Comparison of ENCODE assay signal across 11 cellular contexts in genomic region chr22:28812491-28812890, GRCh38. TPM values are rescaled to one million over a fixed set of nuclear protein-coding genes. Genes with fewer than 3 reads are reported as not detected.
DNase-seq lines count a peak whose midpoint lies in the region; ATAC-seq and TF ChIP-seq lines count a peak whose summit lies in the region.
"Had no signal": no experiment of that assay in that cellular context is flagged by ENCODE, and none has a peak within 500 bp of the region (broad histone marks: within the 10 kb centered on the region; RNA-seq: fewer than 3 reads in every experiment).

No MANE protein-coding gene starts in this region.

- intact Hi-C loops in vagina (cut with DNase I): no loop called here

- DNase-seq in stimulated activated naive CD8-positive, alpha-beta T cell treated with anti-CD3 and anti-CD28 coated beads, Interleukin-15, Interleukin-2, amounts not matched to agents 100 U/mL and 50 U/mL, for 24 hours: no peak
- DNase-seq in activated naive CD8-positive, alpha-beta T cell treated with anti-CD3 and anti-CD28 coated beads for 36 hours: no peak
- no peak for DNase-seq in naive thymus-derived CD8-positive, alpha-beta T cell
- DNase-seq in vagina (ENCODE audit: extremely low spot score in 2 of 2) (no peak), T-helper 9 cell (no peak), HT-29 (ENCODE audit: low spot score) (no peak)
- DNase-seq: activated CD8-positive, alpha-beta memory T cell treated with anti-CD3 and anti-CD28 coated beads for 24 hours; NCI-H2171 had no signal

- POLR2A ChIA-PET in naive thymus-derived CD8-positive, alpha-beta T cell (lab: Charles Lee): interaction anchor here (1.2 to 7.8 kb wide), 4 partner anchors 9 to 16 kb away, joined by 3 to 117 read pairs (median 14); partner anchors contain the start of gene XBP1

- no peak for TF ChIP-seq CTCF in vagina (IDR thresholded peaks at IDR 0.05)

- peaks cover 33% of the 10 kb centered on the region for H3K36me3 Mint-ChIP-seq in stimulated activated naive CD8-positive, alpha-beta T cell treated with anti-CD3 and anti-CD28 coated beads, Interleukin-15, Interleukin-2, amounts not matched to agents 100 ng/mL and 50 ng/mL, for 24 hours (ENCODE audit: low read depth)
- peaks cover 37% of the 10 kb centered on the region for H3K36me3 Mint-ChIP-seq in activated naive CD8-positive, alpha-beta T cell treated with anti-CD3 and anti-CD28 coated beads for 36 hours
- peaks cover 6 to 23% (median 19%) of the 10 kb centered on the region in 3 donors for H3K36me3 Mint-ChIP-seq in naive thymus-derived CD8-positive, alpha-beta T cell

- no peak for TF ChIP-seq POLR2A in vagina (IDR thresholded peaks at IDR 0.05)

- H3K4me3 Mint-ChIP-seq in stimulated activated naive CD8-positive, alpha-beta T cell treated with anti-CD3 and anti-CD28 coated beads, Interleukin-15, Interleukin-2, amounts not matched to agents 100 ng/mL and 50 ng/mL, for 24 hours: no peak overlapping the region
- no peak overlapping the region for H3K4me3 Mint-ChIP-seq in activated naive CD8-positive, alpha-beta T cell treated with anti-CD3 and anti-CD28 coated beads for 36 hours
- peak overlapping the region; percentile 74 to 89 (median 83) for H3K4me3 Mint-ChIP-seq in naive thymus-derived CD8-positive, alpha-beta T cell

- no peaks in the 10 kb centered on the region for H3K9me3 ChIP-seq in vagina
- H3K9me3 ChIP-seq: ascending aorta had no signal

- H3K4me1 ChIP-seq in vagina: peaks cover 32% of the 10 kb centered on the region

- H3K27ac ChIP-seq in vagina: peak overlapping the region; percentile 64

- no peak overlapping the region for H3K4me3 ChIP-seq in vagina
- H3K4me3 ChIP-seq: ascending aorta had no signal

- no peaks in the 10 kb centered on the region for H3K27me3 Mint-ChIP-seq in stimulated activated naive CD8-positive, alpha-beta T cell treated with anti-CD3 and anti-CD28 coated beads, Interleukin-15, Interleukin-2, amounts not matched to agents 100 ng/mL and 50 ng/mL, for 24 hours
- no peaks in the 10 kb centered on the region for H3K27me3 Mint-ChIP-seq in activated naive CD8-positive, alpha-beta T cell treated with anti-CD3 and anti-CD28 coated beads for 36 hours
- H3K27me3 Mint-ChIP-seq in naive thymus-derived CD8-positive, alpha-beta T cell: no peaks in the 10 kb centered on the region

- no peaks in the 10 kb centered on the region for H3K36me3 ChIP-seq in vagina

- no peak for ATAC-seq in stimulated activated naive CD8-positive, alpha-beta T cell treated with anti-CD3 and anti-CD28 coated beads, Interleukin-15, Interleukin-2, amounts not matched to agents 100 U/mL and 50 U/mL, for 24 hours
- ATAC-seq in naive thymus-derived CD8-positive, alpha-beta T cell: no peak
- no peak for ATAC-seq in GM18520 (IDR thresholded peaks at IDR 0.05; ENCODE audit: unreplicated experiment)

- no peaks in the 10 kb centered on the region for H3K9me3 Mint-ChIP-seq in stimulated activated naive CD8-positive, alpha-beta T cell treated with anti-CD3 and anti-CD28 coated beads, Interleukin-15, Interleukin-2, amounts not matched to agents 100 ng/mL and 50 ng/mL, for 24 hours
- no peaks in the 10 kb centered on the region for H3K9me3 Mint-ChIP-seq in activated naive CD8-positive, alpha-beta T cell treated with anti-CD3 and anti-CD28 coated beads for 36 hours
- no peaks in the 10 kb centered on the region for H3K9me3 Mint-ChIP-seq in naive thymus-derived CD8-positive, alpha-beta T cell

- H3K27ac Mint-ChIP-seq in stimulated activated naive CD8-positive, alpha-beta T cell treated with anti-CD3 and anti-CD28 coated beads, Interleukin-15, Interleukin-2, amounts not matched to agents 100 ng/mL and 50 ng/mL, for 24 hours: peak overlapping the region; percentile 66
- peak overlapping the region; percentile 84 for H3K27ac Mint-ChIP-seq in activated naive CD8-positive, alpha-beta T cell treated with anti-CD3 and anti-CD28 coated beads for 36 hours
- peak overlapping the region; percentile 78 to 96 (median 92) for H3K27ac Mint-ChIP-seq in naive thymus-derived CD8-positive, alpha-beta T cell

- peaks cover 85% of the 10 kb centered on the region for H3K4me1 Mint-ChIP-seq in stimulated activated naive CD8-positive, alpha-beta T cell treated with anti-CD3 and anti-CD28 coated beads, Interleukin-15, Interleukin-2, amounts not matched to agents 100 ng/mL and 50 ng/mL, for 24 hours (ENCODE audit: low read depth)
- H3K4me1 Mint-ChIP-seq in activated naive CD8-positive, alpha-beta T cell treated with anti-CD3 and anti-CD28 coated beads for 36 hours: peaks cover 60% of the 10 kb centered on the region
- H3K4me1 Mint-ChIP-seq in naive thymus-derived CD8-positive, alpha-beta T cell: peaks cover 29 to 84% (median 76%) of the 10 kb centered on the region in 4 donors

- H3K27me3 ChIP-seq in vagina: no peaks in the 10 kb centered on the region
- H3K27me3 ChIP-seq: ascending aorta had no signal

RNA-seq across cellular contexts. Expression of gene XBP1, which starts 12.1 kb away (rescaled TPM):
- total RNA-seq in activated naive CD8-positive, alpha-beta T cell treated with anti-CD3 and anti-CD28 coated beads for 36 hours: 100 to 1,000 TPM; 111 TPM
- 10 to 100 TPM; 55.1 to 56.0 TPM for total RNA-seq in naive thymus-derived CD8-positive, alpha-beta T cell
- polyA plus RNA-seq in naive thymus-derived CD8-positive, alpha-beta T cell: 100 to 1,000 TPM; 150 to 238 (median 176) TPM
- total RNA-seq in vagina: 141 TPM
- 598 and 686 TPM in 2 replicates for total RNA-seq in HT-29 (2014; rRNA removed; shearing (Covaris generic))

RNA-seq across cellular contexts. Expression of gene CCDC117, which starts 40.0 kb away (rescaled TPM):
- total RNA-seq in activated naive CD8-positive, alpha-beta T cell treated with anti-CD3 and anti-CD28 coated beads for 36 hours: 10 to 100 TPM; 27.6 to 29.2 TPM
- 10 to 100 TPM; 16.6 to 17.6 TPM for total RNA-seq in naive thymus-derived CD8-positive, alpha-beta T cell
- polyA plus RNA-seq in naive thymus-derived CD8-positive, alpha-beta T cell: 10 to 100 TPM in 1 of 3 donors, 1 to 10 TPM in 2; 7.2 to 11.1 (median 7.7) TPM
- total RNA-seq in vagina: 14.2 TPM
- total RNA-seq in HT-29 (2014; rRNA removed; shearing (Covaris generic)): 7.2 and 8.2 TPM in 2 replicates

Comparison
In these comparisons a context has a peak if more than half of its experiments do, and no peak if none do; other contexts are left out.
1. H3K4me3 Mint-ChIP-seq: peak in naive thymus-derived CD8-positive, alpha-beta T cell (10 of 10); none in stimulated activated naive CD8-positive, alpha-beta T cell treated with anti-CD3 and anti-CD28 coated beads, Interleukin-15, Interleukin-2, amounts not matched to agents 100 ng/mL and 50 ng/mL, for 24 hours (single experiment) and activated naive CD8-positive, alpha-beta T cell treated with anti-CD3 and anti-CD28 coated beads for 36 hours (single experiment).
2. Peak in every context shown above with its lines, with median percentiles within 50 percentile points of each other: H3K27ac Mint-ChIP-seq.